14 cellular contexts compared by ENCODE assay signal in genomic region chr17:21724216-21725006, GRCh38. TPM values are rescaled to one million over a fixed set of nuclear protein-coding genes. Genes with fewer than 3 reads are reported as not detected.
DNase-seq lines count a peak whose midpoint lies in the region; ATAC-seq, FAIRE-seq and TF ChIP-seq lines count a peak whose summit lies in the region.
"Not testable (repeated sequence)": the region's sequence is repeated elsewhere in the genome, so short reads cannot be mapped to it uniquely, and the experiment has no call there.
"Had no signal": no experiment of that assay in that cellular context is flagged by ENCODE, and none has a peak within 500 bp of the region (broad histone marks: within the 10 kb centered on the region; RNA-seq: fewer than 3 reads in every experiment).

No MANE protein-coding gene starts in this region.

- H3K9me3 Mint-ChIP-seq in activated B cell treated with CpG ODN at 0.5 μM for 24 hours; activated T-helper 17 cell treated with anti-CD3 and anti-CD28 coated beads, Interleukin-2, amount 50 U/mL, for 72 hours: not testable (repeated sequence)
- H3K9me3 Mint-ChIP-seq in stimulated activated naive B cell treated with anti-CD40 and anti-IgM and Interleukin-4, amounts not matched to agents 10 μg/mL and 1 μg/mL and 100 μg/mL, for 72 hours: peaks cover 1 to 17% of the 10 kb centered on the region in 2 donors

- H2AFZ ChIP-seq in Karpas-422 (ENCODE audit: low read length); HepG2 (ENCODE audit: low read length): not testable (repeated sequence)

- FAIRE-seq in A549 (lab: Jason Lieb, UNC); HepG2 (lab: Jason Lieb, UNC): not testable (repeated sequence)

- not testable (repeated sequence) for H3K79me2 ChIP-seq in Karpas-422 (ENCODE audit: low read length); HepG2 (ENCODE audit: insufficient read depth, low read length)

- intact Hi-C loops in activated B cell treated with CpG ODN at 0.5 μM for 24 hours (cut with micrococcal nuclease); HepG2 (cut with micrococcal nuclease; ENCODE audit: unreplicated experiment); aorta (cut with DNase I): not testable (repeated sequence)

- 10% methylated on average over 6 of the region's 6 CpGs for WGBS in A549 (ENCODE audit: missing lambda C conversion rate)
- WGBS in HepG2 (ENCODE audit: low lambda C conversion rate): 4% methylated on average over 4 of the region's 6 CpGs
- WGBS in aorta, 2 donors: 78 to 79% methylated on average over 4 to 5 of the region's 6 CpGs

- not testable (repeated sequence) for H3K4me3 ChIP-seq in A549; Karpas-422 (ENCODE audit: low read length); HepG2 (replicated peaks in 1 of 3; ENCODE audit: insufficient read depth in 1 of 3, low read depth in 2 of 3, low read length in 3 of 3); aorta (ENCODE audit: low read length in 2 of 2)

- not testable (repeated sequence) for H3K27ac ChIP-seq in A549; HepG2 (ENCODE audit: extremely low read length, insufficient read depth, low read length); aorta (ENCODE audit: low read depth in 1 of 2, low read length in 2 of 2)
- H3K27ac ChIP-seq in Karpas-422 (ENCODE audit: low read length): peak overlapping the region; percentile 84

- not testable (repeated sequence) for TF ChIP-seq RAD21 in A549 (conservative IDR thresholded peaks at IDR 0.05 in 1 of 2, IDR thresholded peaks at IDR 0.05 in 1 of 2); HepG2 (CRISPR knock-in tag; IDR thresholded peaks at IDR 0.05)

- not testable (repeated sequence) for H3K36me3 ChIP-seq in Karpas-422 (ENCODE audit: insufficient read depth, low read length); HepG2 (replicated peaks in 1 of 2; ENCODE audit: control insufficient read depth in 1 of 2, insufficient read depth in 2 of 2, low read length in 2 of 2); aorta (ENCODE audit: control insufficient read depth in 1 of 2, insufficient read depth in 2 of 2, low read length in 1 of 2)

- CTCF ChIA-PET in A549 (lab: Yijun Ruan, JAX); activated B cell treated with CpG ODN at 0.5 μM for 24 hours (lab: Charles Lee); HepG2 (lab: Yijun Ruan, JAX; ENCODE audit: low intra/inter-chr PET ratio, low total read pairs): not testable (repeated sequence)

- H3K9me3 ChIP-seq in A549; Karpas-422 (ENCODE audit: low read length); HepG2 (ENCODE audit: low read length); aorta (ENCODE audit: control insufficient read depth, low read length): not testable (repeated sequence)

- not testable (repeated sequence) for H3K9me2 ChIP-seq in Karpas-422 (replicated peaks; ENCODE audit: insufficient read depth, low read length)

- DNase-seq in A549 (ENCODE audit: low read depth in 1 of 2, low spot score in 1 of 2); Karpas-422; activated B cell treated with CpG ODN at 0.5 μM for 24 hours; HepG2 (ENCODE audit: low spot score); stimulated activated naive B cell treated with anti-CD40 and anti-IgM and Interleukin-4, amounts not matched to agents 10 μg/mL and 1 μg/mL and 100 μg/mL, for 72 hours; aorta: not testable (repeated sequence)

- not testable (repeated sequence) for H3K4me1 ChIP-seq in A549; HepG2 (ENCODE audit: insufficient read depth, low read length); aorta (ENCODE audit: control insufficient read depth in 1 of 2, insufficient read depth in 2 of 2, low read length in 2 of 2)
- peaks cover 44% of the 10 kb centered on the region for H3K4me1 ChIP-seq in Karpas-422 (ENCODE audit: low read length)

- H3K4me2 ChIP-seq in A549; HepG2 (ENCODE audit: low read depth, low read length): not testable (repeated sequence)
- H3K4me2 ChIP-seq in Karpas-422 (ENCODE audit: low read depth, low read length, poor library complexity, severe bottlenecking): peak overlapping the region; percentile 41

- BruUV-seq in HepG2 (replicated peaks; lab: Mats Ljungman, UMichigan): not testable (repeated sequence)

- H3K4me1 Mint-ChIP-seq in activated B cell treated with CpG ODN at 0.5 μM for 24 hours; activated T-helper 17 cell treated with anti-CD3 and anti-CD28 coated beads, Interleukin-2, amount 50 U/mL, for 72 hours; stimulated activated naive B cell treated with anti-CD40 and anti-IgM and Interleukin-4, amounts not matched to agents 10 μg/mL and 1 μg/mL and 100 μg/mL, for 72 hours: not testable (repeated sequence)

- POLR2A ChIA-PET in A549 (lab: Yijun Ruan, JAX); activated B cell treated with CpG ODN at 0.5 μM for 24 hours (lab: Charles Lee); HepG2 (lab: Yijun Ruan, JAX): not testable (repeated sequence)

- H3K9ac ChIP-seq in Karpas-422 (ENCODE audit: low read length); HepG2 (ENCODE audit: insufficient read depth, low read depth, low read length): not testable (repeated sequence)

- not testable (repeated sequence) for H3K27ac Mint-ChIP-seq in activated B cell treated with CpG ODN at 0.5 μM for 24 hours; activated T-helper 17 cell treated with anti-CD3 and anti-CD28 coated beads, Interleukin-2, amount 50 U/mL, for 72 hours; stimulated activated naive B cell treated with anti-CD40 and anti-IgM and Interleukin-4, amounts not matched to agents 10 μg/mL and 1 μg/mL and 100 μg/mL, for 72 hours

- not testable (repeated sequence) for H3K4me3 Mint-ChIP-seq in activated B cell treated with CpG ODN at 0.5 μM for 24 hours; activated T-helper 17 cell treated with anti-CD3 and anti-CD28 coated beads, Interleukin-2, amount 50 U/mL, for 72 hours; stimulated activated naive B cell treated with anti-CD40 and anti-IgM and Interleukin-4, amounts not matched to agents 10 μg/mL and 1 μg/mL and 100 μg/mL, for 72 hours

- TF ChIP-seq POLR2A in A549 (IDR thresholded peaks at IDR 0.05; ENCODE audit: low read length); HepG2 (IDR thresholded peaks at IDR 0.05; ENCODE audit: insufficient read depth in 1 of 2, low read depth in 2 of 2, low read length in 2 of 2): not testable (repeated sequence)

- in situ Hi-C loops in HepG2 (cut with HindIII; ENCODE audit: extremely low pct_ligation_motif_present, low pct_unique_long_range_greater_than_20kb): not testable (repeated sequence)

- ATAC-seq in A549 (peak; percentile 41 to 82; a peak in 4 of 6 replicates), activated B cell treated with CpG ODN at 0.5 μM for 24 hours (ENCODE audit: low read depth) (peak; percentile 31), HepG2 (peak; percentile 79), aorta (ENCODE audit: low FRiP score) (peak; percentile 45)
- peak; percentile 60 for ATAC-seq in activated T-helper 17 cell treated with anti-CD3 and anti-CD28 coated beads, Interleukin-2, amount 50 U/mL, for 72 hours (replicated peaks)
- peak; percentile 75 to 76 for ATAC-seq in stimulated activated naive B cell treated with anti-CD40 and anti-IgM and Interleukin-4, amounts not matched to agents 10 μg/mL and 1 μg/mL and 100 μg/mL, for 72 hours (replicated peaks)

- H3K36me3 Mint-ChIP-seq in activated B cell treated with CpG ODN at 0.5 μM for 24 hours (ENCODE audit: low read depth); activated T-helper 17 cell treated with anti-CD3 and anti-CD28 coated beads, Interleukin-2, amount 50 U/mL, for 72 hours (ENCODE audit: low read depth); stimulated activated naive B cell treated with anti-CD40 and anti-IgM and Interleukin-4, amounts not matched to agents 10 μg/mL and 1 μg/mL and 100 μg/mL, for 72 hours: not testable (repeated sequence)

- TF ChIP-seq CTCF in A549 (IDR thresholded peaks at IDR 0.05); activated B cell treated with CpG ODN at 0.5 μM for 24 hours (IDR thresholded peaks at IDR 0.05); HepG2 (CRISPR knock-in tag; IDR thresholded peaks at IDR 0.05): not testable (repeated sequence)

- not testable (repeated sequence) for H4K20me1 ChIP-seq in Karpas-422 (ENCODE audit: insufficient read depth, low read depth, low read length); HepG2 (ENCODE audit: insufficient read depth, low read length)

- not testable (repeated sequence) for H3K27me3 ChIP-seq in Karpas-422 (ENCODE audit: low read length); HepG2 (ENCODE audit: control insufficient read depth in 1 of 2, insufficient read depth in 2 of 2, low read length in 2 of 2); aorta (ENCODE audit: control insufficient read depth in 1 of 2, insufficient read depth in 2 of 2, low read length in 1 of 2)

- H3K27me3 Mint-ChIP-seq in activated B cell treated with CpG ODN at 0.5 μM for 24 hours; activated T-helper 17 cell treated with anti-CD3 and anti-CD28 coated beads, Interleukin-2, amount 50 U/mL, for 72 hours; stimulated activated naive B cell treated with anti-CD40 and anti-IgM and Interleukin-4, amounts not matched to agents 10 μg/mL and 1 μg/mL and 100 μg/mL, for 72 hours: not testable (repeated sequence)

- not testable (repeated sequence) for TF ChIP-seq EP300 in A549 (IDR thresholded peaks at IDR 0.05); HepG2 (IDR thresholded peaks at IDR 0.05; ENCODE audit: low read depth in 2 of 2, low read length in 2 of 2); HepG2 (CRISPR knock-in tag; IDR thresholded peaks at IDR 0.05; ENCODE audit: borderline replicate concordance)

RNA-seq across cellular contexts. Expression of gene KCNJ18, which starts 32.1 kb away (rescaled TPM):
- polyA plus RNA-seq in A549 (2011; rRNA removed) (not detected in 2 replicates), A549 (2017; fragmentation: RNase III; extraction: RNeasy Plus Mini Kit Qiagen cat#74134 plus additional on column Dnase treatment) (not detected in 3 replicates), HepG2 (2011; rRNA removed) (not detected in 2 replicates), aorta (not detected)
- polyA plus RNA-seq in A549 (2012; cell fraction: cytosol; rRNA removed): 0.01 TPM in 1 of 2 replicates, not detected in the other
- 0.04 TPM in 1 of 2 replicates, not detected in the other for polyA plus RNA-seq in A549 (2012; cell fraction: nucleus; rRNA removed)
- not detected in 2 replicates for polyA minus RNA-seq in A549 (2011; rRNA and poly(A)+ RNA removed)
- not detected in 2 replicates for total RNA-seq in Karpas-422 (2014; rRNA removed; shearing (Covaris generic); ENCODE audit: low replicate concordance)
- total RNA-seq in activated B cell treated with CpG ODN at 0.5 μM for 24 hours (not detected in 2 replicates), HepG2 (2016; rRNA removed; fragmentation: Illumina TruSeq; extraction: Trizol) (not detected in 2 replicates), aorta (not detected)
- not detected for total RNA-seq in activated T-helper 17 cell treated with anti-CD3 and anti-CD28 coated beads, Interleukin-2, amount 50 U/mL, for 72 hours
- total RNA-seq in HepG2 (2016; cell fraction: cytosol; rRNA removed; fragmentation: Illumina TruSeq; extraction: Trizol; ENCODE audit: low read depth): not detected in 2 replicates
- not detected in 2 replicates for total RNA-seq in HepG2 (2016; cell fraction: insoluble cytoplasmic fraction; rRNA removed; fragmentation: Illumina TruSeq; extraction: Trizol)
- total RNA-seq in HepG2 (2016; cell fraction: membrane; rRNA removed; fragmentation: Illumina TruSeq; extraction: Trizol): not detected in 2 replicates
- not detected in 2 replicates for total RNA-seq in HepG2 (2016; cell fraction: nucleus; rRNA removed; fragmentation: Illumina TruSeq; extraction: Trizol)
- polyA plus RNA-seq in HepG2 (2011; cell fraction: cytosol; rRNA removed): not detected in 2 replicates
- not detected in 2 replicates for polyA plus RNA-seq in HepG2 (2011; cell fraction: nucleus; rRNA removed)
- polyA plus RNA-seq in HepG2 (2012): not detected in 2 replicates
- polyA plus RNA-seq in HepG2 (2016; cell fraction: cytosol; fragmentation: Illumina TruSeq; extraction: Trizol; ENCODE audit: low read depth): not detected in 2 replicates
- not detected in 2 replicates for polyA plus RNA-seq in HepG2 (2016; cell fraction: insoluble cytoplasmic fraction; fragmentation: Illumina TruSeq; extraction: Trizol; ENCODE audit: low read depth)
- polyA plus RNA-seq in HepG2 (2016; cell fraction: membrane; fragmentation: Illumina TruSeq; extraction: Trizol; ENCODE audit: low read depth): not detected in 2 replicates
- polyA plus RNA-seq in HepG2 (2016; cell fraction: nucleus; fragmentation: Illumina TruSeq; extraction: Trizol; ENCODE audit: insufficient read depth, low read depth): not detected in 2 replicates
- polyA minus RNA-seq in HepG2 (2011; rRNA and poly(A)+ RNA removed; ENCODE audit: low replicate concordance): not detected in 2 replicates
- polyA minus RNA-seq in HepG2 (2011; cell fraction: cytosol; rRNA and poly(A)+ RNA removed): not detected in 2 replicates
- not detected in 2 replicates for polyA minus RNA-seq in HepG2 (2011; cell fraction: nucleus; rRNA and poly(A)+ RNA removed)
- total RNA-seq: A673; CD4-positive, alpha-beta memory T cell; Daoy; GM23248 had no signal
- polyA plus RNA-seq: AG04450; CD14-positive monocyte; CD4-positive, alpha-beta memory T cell; GM23248; IgD-negative memory B cell had no signal
